Comparison of ENCODE assay signal across 21 cellular contexts in genomic region chr15:47652853-47653243, GRCh38.
"Had no signal": no experiment of that assay in that cellular context is flagged by ENCODE, and none has a peak within 500 bp of the region (broad histone marks: within the 10 kb centered on the region; RNA-seq: fewer than 3 reads in every experiment).

No MANE protein-coding gene starts in this region.

- DNase-seq: IMR-90, Karpas-422, KG1, MG63, NCI-H1092, NCI-H1105 treated with DMSO at 0.1 percent for 48 hours, NCI-H1417 treated with DMSO at 0.1 percent for 48 hours, NCI-H146, NCI-H1694 treated with DMSO at 0.1 percent for 48 hours, NCI-H1930, NCI-H2081, NCI-H2107, NCI-H2227 treated with DMSO at 0.1 percent for 48 hours, NCI-H510A, Right ventricle myocardium superior, RPMI8226, SIG-M5 had no signal

- ATAC-seq: HepG2 had no signal

- H3K36me3 ChIP-seq: MG63, SJSA1 had no signal

- H3K27me3 ChIP-seq: MG63, SJSA1 had no signal

- H3K4me1 ChIP-seq: SJSA1 had no signal

- FAIRE-seq: HepG2, RCC 7860 had no signal

- H3K27ac ChIP-seq: SJSA1, SK-N-MC had no signal

- H3K4me3 ChIP-seq: MG63, SJSA1, SK-N-MC had no signal

- H3K9me3 ChIP-seq: MG63, SJSA1 had no signal
